In the genomic region with DNA sequence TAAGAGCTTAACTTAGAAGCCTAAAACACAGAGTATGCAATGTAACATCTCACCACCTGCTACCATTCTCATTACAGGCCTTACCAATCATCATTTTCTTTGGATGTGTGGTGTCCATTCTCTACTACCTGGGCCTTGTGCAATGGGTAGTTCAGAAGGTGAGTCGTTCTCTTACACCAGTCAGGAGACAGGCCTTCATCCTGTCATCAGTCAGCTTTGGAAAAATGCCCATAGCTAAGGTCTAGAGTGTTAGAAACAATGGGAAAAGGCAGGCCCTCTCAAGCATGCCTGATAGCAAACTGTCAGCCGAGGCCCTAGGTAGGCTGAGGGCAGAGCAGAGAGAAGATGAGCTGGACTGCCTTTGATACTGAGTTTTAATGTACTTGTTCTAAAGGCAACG, we compare ENCODE assay signal across 24 cellular contexts. TPM values are rescaled to one million over a fixed set of nuclear protein-coding genes. Genes with fewer than 3 reads are reported as not detected.
"Had no signal": no experiment of that assay in that cellular context is flagged by ENCODE, and none has a peak within 500 bp of the region (broad histone marks: within the 10 kb centered on the region; RNA-seq: fewer than 3 reads in every experiment).

No MANE protein-coding gene starts in this region.

- H3K27me3 ChIP-seq: SJCRH30 had no signal

- H3K4me1 ChIP-seq: SJCRH30 had no signal

- H3K4me3 ChIP-seq: K562, SJCRH30 had no signal

- DNase-seq: activated CD4-positive, alpha-beta T cell treated with anti-CD3 and anti-CD28 coated beads, Interleukin-2, amount 10 ng/mL, durations not matched to agents 7 days and 5 days; activated CD4-positive, CD25-positive, alpha-beta regulatory T cell; activated CD8-positive, alpha-beta memory T cell treated with anti-CD3 and anti-CD28 coated beads, Interleukin-2, amount 50 U/mL, for 48 hours; activated CD8-positive, alpha-beta T cell treated with anti-CD3 and anti-CD28 coated beads, Interleukin-2, amount 10 ng/mL, durations not matched to agents 7 days and 5 days; activated effector memory CD4-positive, alpha-beta T cell treated with Interleukin-2 at 50 U/mL for 16 hours; activated naive CD4-positive, alpha-beta T cell; activated T-cell treated with anti-CD3 and anti-CD28 coated beads, Interleukin-2, amount 50 U/mL, for 1 hour; aorta; Karpas-422; NCI-H146; NCI-H187 treated with DMSO at 0.1 percent for 48 hours; NCI-H2081 treated with DMSO at 0.1 percent for 48 hours; NCI-H526; NCI-H82; Right ventricle myocardium superior; SJCRH30; SK-N-SH; T-helper 1 cell had no signal

- ATAC-seq: activated CD8-positive, alpha-beta T cell treated with anti-CD3 and anti-CD28 coated beads, Interleukin-2, amount 10 ng/mL, durations not matched to agents 7 days and 5 days; K562 had no signal

- H3K36me3 ChIP-seq: SJCRH30 had no signal

- H3K27ac ChIP-seq: SJCRH30, VCaP had no signal

- H3K9me3 ChIP-seq: SJCRH30, SK-N-SH had no signal

RNA-seq across cellular contexts. Expression of a gene that starts 13.5 kb away (rescaled TPM):
- total RNA-seq: activated CD4-positive, alpha-beta T cell treated with anti-CD3 and anti-CD28 coated beads, Interleukin-2, amount 10 ng/mL, durations not matched to agents 7 days and 5 days; activated CD8-positive, alpha-beta T cell treated with anti-CD3 and anti-CD28 coated beads, Interleukin-2, amount 10 ng/mL, durations not matched to agents 7 days and 5 days; activated T-helper 1 cell treated with anti-CD3 and anti-CD28 coated beads, Interleukin-12 subunit alpha, Interleukin-12 subunit beta, Interleukin-2, Interleukin-4 antibody, amounts not matched to agents 30 ng/mL and 10 ng/mL and 1 ng/mL, durations not matched to agents 14 hours and 24 hours and 36 hours; aorta; K562; NCI-H460; Right ventricle myocardium superior; RPMI7951; SJCRH30; T-helper 2 cell treated with Interferon-gamma antibody and Interleukin-4, amounts not matched to agents 100 ng/mL and 5 ng/mL, for 36 hours had no signal
